18 cellular contexts compared by ENCODE assay signal in the genomic region with DNA sequence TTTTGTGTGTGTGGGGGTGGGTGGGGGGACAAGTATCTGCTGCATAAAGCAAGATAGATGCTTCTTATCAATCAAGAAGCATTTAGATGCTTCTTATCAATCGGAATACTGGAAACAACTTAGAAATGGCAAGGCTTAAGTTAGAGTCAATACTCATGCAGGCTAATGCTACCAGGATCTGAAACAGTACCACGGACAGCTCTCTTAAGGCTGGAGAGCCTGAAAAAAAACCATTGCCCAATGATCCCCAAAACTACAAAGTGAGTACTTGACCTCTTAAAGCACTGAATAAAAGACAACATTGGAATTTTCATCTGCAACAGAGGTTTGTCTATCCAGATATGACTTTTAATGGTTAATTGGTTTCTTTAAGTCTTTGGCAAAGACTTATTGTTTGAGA.
DNase-seq lines count a peak whose midpoint lies in the region; ATAC-seq and TF ChIP-seq lines count a peak whose summit lies in the region.
"Had no signal": no experiment of that assay in that cellular context is flagged by ENCODE, and none has a peak within 500 bp of the region (broad histone marks: within the 10 kb centered on the region; RNA-seq: fewer than 3 reads in every experiment).

No MANE protein-coding gene starts in this region.

- ATAC-seq in foreskin keratinocyte (peak; percentile 55), GM19463 (IDR thresholded peaks at IDR 0.05; ENCODE audit: unreplicated experiment) (no peak), HG03469 (IDR thresholded peaks at IDR 0.05; ENCODE audit: unreplicated experiment) (no peak)

- H3K27me3 ChIP-seq in A673 (replicated peaks; ENCODE audit: insufficient read depth, low read depth, low read length, poor library complexity) (no peaks in the 10 kb centered on the region), foreskin keratinocyte (no peaks in the 10 kb centered on the region)
- H3K27me3 ChIP-seq: dorsolateral prefrontal cortex had no signal

- H3K36me3 ChIP-seq in A673 (ENCODE audit: insufficient read depth, low read length, poor library complexity, severe bottlenecking), result no peaks in the 10 kb centered on the region

- in situ Hi-C loops in astrocyte of the cerebellum (cut with HindIII; ENCODE audit: low sequenced_read_pairs), result no loop called here

- H3K4me1 ChIP-seq in A673 (ENCODE audit: insufficient read depth, low read length, poor library complexity, severe bottlenecking) (no peaks in the 10 kb centered on the region), foreskin keratinocyte (no peaks in the 10 kb centered on the region)

- H3K27ac ChIP-seq in A673 (ENCODE audit: low read depth, low read length, poor library complexity, severe bottlenecking), result no peak overlapping the region
- H3K27ac ChIP-seq in foreskin keratinocyte, result no peak overlapping the region
- H3K27ac ChIP-seq: dorsolateral prefrontal cortex had no signal

- DNase-seq in A673 (ENCODE audit: low spot score) (peak; percentile 51), HT-29 (ENCODE audit: low spot score) (peak; percentile 26), astrocyte of the cerebellum (ENCODE audit: low read depth) (peak; percentile 8), foreskin keratinocyte (peak in 1 of 2 donors; percentile 28)
- no peak for DNase-seq in activated effector memory CD4-positive, alpha-beta T cell treated with Interleukin-2 at 50 U/mL for 16 hours
- DNase-seq in stimulated activated CD4-positive, alpha-beta T cell treated with anti-CD3 and anti-CD28 coated beads, Interleukin-1b, Interleukin-23, amount 100 ng/mL, for 48 hours, result no peak
- DNase-seq: activated CD4-positive, alpha-beta memory T cell treated with anti-CD3 and anti-CD28 coated beads, Interleukin-2, amount 10 ng/mL, durations not matched to agents 7 days and 5 days; aorta; dorsolateral prefrontal cortex; HCEC 1CT; immature natural killer cell; NCI-H2029 treated with DMSO at 0.1 percent for 48 hours; NCI-H748 treated with DMSO at 0.1 percent for 48 hours; SHP77 treated with DMSO at 0.1 percent for 48 hours; stimulated activated CD4-positive, alpha-beta T cell treated with anti-CD3 and anti-CD28 coated beads, Interleukin-12 subunit alpha, Interleukin-12 subunit beta, amount 100 ng/mL, for 4 hours; T1000 had no signal

- BruUV-seq in A673 (replicated peaks; lab: Mats Ljungman, UMichigan), result no TSS peak

- no peak for TF ChIP-seq CTCF in A673 (conservative IDR thresholded peaks at IDR 0.05; ENCODE audit: low read depth, low read length)
- TF ChIP-seq CTCF in astrocyte of the cerebellum (IDR thresholded peaks at IDR 0.05; ENCODE audit: low read depth, low read length, missing control alignments), result no peak
- no peak for TF ChIP-seq CTCF in foreskin keratinocyte (conservative IDR thresholded peaks at IDR 0.05)

- intact Hi-C loops in A673 (cut with micrococcal nuclease; ENCODE audit: unreplicated experiment), result no loop called here

- no peak overlapping the region for H3K4me3 ChIP-seq in A673 (ENCODE audit: low read depth, low read length, poor library complexity, severe bottlenecking)
- H3K4me3 ChIP-seq in astrocyte of the cerebellum (ENCODE audit: low read depth, low read length), result no peak overlapping the region
- H3K4me3 ChIP-seq: dorsolateral prefrontal cortex had no signal

- H3K9me3 ChIP-seq in A673 (ENCODE audit: low read depth, low read length, poor library complexity, severe bottlenecking), result no peaks in the 10 kb centered on the region

- CTCF ChIA-PET in A673 (lab: Charles Lee), result no interaction called here

- POLR2A ChIA-PET in A673 (lab: Charles Lee; ENCODE audit: low non-redundant PET), result interaction anchor here (0.7 kb wide), 1 partner anchor 12 kb away, joined by 3 read pairs; no protein-coding TSS in a partner anchor

Comparison
In these comparisons a context has a peak if more than half of its experiments do, and no peak if none do; other contexts are left out.
1. DNase-seq: peak in A673 (single experiment), HT-29 (single experiment) and astrocyte of the cerebellum (single experiment); none in activated effector memory CD4-positive, alpha-beta T cell treated with Interleukin-2 at 50 U/mL for 16 hours (single experiment) and stimulated activated CD4-positive, alpha-beta T cell treated with anti-CD3 and anti-CD28 coated beads, Interleukin-1b, Interleukin-23, amount 100 ng/mL, for 48 hours (single experiment).